ENCODE assay signal across 12 cellular contexts in the genomic region with DNA sequence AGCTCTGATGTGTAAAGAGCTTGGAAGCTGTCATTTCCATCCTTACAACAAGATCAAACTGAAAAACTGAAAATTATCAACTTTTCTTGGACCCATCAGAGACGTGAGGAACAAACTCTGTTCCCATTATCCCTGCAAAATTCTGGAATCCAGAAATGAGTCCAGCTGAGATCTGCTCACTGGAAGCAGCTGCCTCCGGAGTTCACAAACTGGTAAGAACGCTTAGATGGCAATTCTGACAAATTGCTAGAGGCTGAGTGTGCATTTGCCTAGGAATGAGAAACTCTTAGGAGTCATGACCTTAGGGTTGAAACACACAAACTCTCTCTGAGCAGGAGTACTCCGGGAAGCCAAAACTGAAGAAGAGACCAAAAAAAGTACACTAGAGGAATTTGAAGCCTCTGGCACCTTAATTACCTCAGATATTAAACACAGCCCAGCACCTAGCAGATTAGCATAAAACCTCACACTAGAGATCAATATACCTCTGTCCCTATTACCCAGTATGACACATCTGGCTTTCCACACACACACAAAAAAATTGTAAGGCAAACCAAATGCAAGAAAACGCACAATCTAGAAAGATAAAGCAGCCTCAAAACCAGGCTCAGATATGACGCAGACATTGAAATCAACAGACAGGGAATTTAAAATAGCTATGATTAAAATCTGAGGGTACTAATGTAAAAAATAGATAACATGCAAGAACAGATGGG.
DNase-seq lines count a peak whose midpoint lies in the region; ATAC-seq, FAIRE-seq and TF ChIP-seq lines count a peak whose summit lies in the region.
"Had no signal": no experiment of that assay in that cellular context is flagged by ENCODE, and none has a peak within 500 bp of the region (broad histone marks: within the 10 kb centered on the region; RNA-seq: fewer than 3 reads in every experiment).

No MANE protein-coding gene starts in this region.

- FAIRE-seq in HepG2 (lab: Jason Lieb, UNC) = no peak

- no peak overlapping the region for H3K4me3 ChIP-seq in liver (ENCODE audit: low read depth in 1 of 3, low read length in 3 of 3)
- no peak overlapping the region for H3K4me3 ChIP-seq in HepG2 (replicated peaks in 1 of 3; ENCODE audit: insufficient read depth in 1 of 3, low read depth in 2 of 3, low read length in 3 of 3)
- no peak overlapping the region for H3K4me3 ChIP-seq in brain microvascular endothelial cell (ENCODE audit: low read depth, low read length)
- H3K4me3 ChIP-seq: SJCRH30 had no signal

- H3K27me3 ChIP-seq in liver (ENCODE audit: control insufficient read depth in 4 of 4, insufficient read depth in 4 of 4, low read length in 3 of 4) (no peaks in the 10 kb centered on the region), HepG2 (ENCODE audit: control insufficient read depth in 1 of 2, insufficient read depth in 2 of 2, low read length in 2 of 2) (no peaks in the 10 kb centered on the region), brain microvascular endothelial cell (replicated peaks) (no peaks in the 10 kb centered on the region)
- H3K27me3 ChIP-seq: SJCRH30 had no signal

- in situ Hi-C loops in HepG2 (cut with HindIII; ENCODE audit: extremely low pct_ligation_motif_present, low pct_unique_long_range_greater_than_20kb) = no loop called here
- in situ Hi-C loops in brain microvascular endothelial cell (cut with HindIII; ENCODE audit: low pct_ligation_motif_present, low sequenced_read_pairs) = no loop called here

- H3K36me3 ChIP-seq in liver (ENCODE audit: control insufficient read depth in 4 of 4, insufficient read depth in 3 of 4, low read depth in 1 of 4, low read length in 3 of 4) (no peaks in the 10 kb centered on the region), HepG2 (replicated peaks in 1 of 2; ENCODE audit: control insufficient read depth in 1 of 2, insufficient read depth in 2 of 2, low read length in 2 of 2) (no peaks in the 10 kb centered on the region), brain microvascular endothelial cell (replicated peaks) (no peaks in the 10 kb centered on the region)
- H3K36me3 ChIP-seq: SJCRH30 had no signal

- TF ChIP-seq RAD21 in liver (IDR thresholded peaks at IDR 0.05) = peak in 1 of 2 donors; percentile 48
- TF ChIP-seq RAD21 in HepG2 (CRISPR knock-in tag; IDR thresholded peaks at IDR 0.05) = no peak

- H3K4me1 ChIP-seq in liver (ENCODE audit: control insufficient read depth in 4 of 4, insufficient read depth in 4 of 4, low read length in 3 of 4) (peaks cover 0 to 15% (median 11%) of the 10 kb centered on the region in 4 donors), HepG2 (ENCODE audit: insufficient read depth, low read length) (no peaks in the 10 kb centered on the region)
- H3K4me1 ChIP-seq: SJCRH30 had no signal

- TF ChIP-seq POLR2A in HepG2 (IDR thresholded peaks at IDR 0.05; ENCODE audit: insufficient read depth in 1 of 2, low read depth in 2 of 2, low read length in 2 of 2) = no peak

- H3K27ac ChIP-seq in liver (ENCODE audit: low read depth in 1 of 2, low read length in 2 of 2) = peak overlapping the region in 1 of 2 donors; percentile 4
- no peak overlapping the region for H3K27ac ChIP-seq in HepG2 (ENCODE audit: extremely low read length, insufficient read depth, low read length)
- peak overlapping the region; percentile 88 for H3K27ac ChIP-seq in brain microvascular endothelial cell
- H3K27ac ChIP-seq: SJCRH30 had no signal

- CTCF ChIA-PET in HepG2 (lab: Yijun Ruan, JAX; ENCODE audit: low intra/inter-chr PET ratio, low total read pairs) = no interaction called here

- no peak overlapping the region for H3K4me2 ChIP-seq in HepG2 (ENCODE audit: low read depth, low read length)

- ATAC-seq in HepG2 (no peak), HG03469 (IDR thresholded peaks at IDR 0.05; ENCODE audit: unreplicated experiment) (no peak)
- ATAC-seq: activated CD8-positive, alpha-beta T cell treated with anti-CD3 and anti-CD28 coated beads for 36 hours; left colon had no signal

- DNase-seq in HepG2 (ENCODE audit: low spot score) (no peak), brain microvascular endothelial cell (peak; percentile 86), kidney tubule cell (ENCODE audit: low spot score) (peak; percentile 81), retina (no peak), AML-193 (lab: John Stamatoyannopoulos, UW) (no peak)
- DNase-seq in stimulated activated CD8-positive, alpha-beta memory T cell treated with anti-CD3 and anti-CD28 coated beads, Interleukin-4, amount 100 ng/mL, for 48 hours = no peak
- DNase-seq: activated CD8-positive, alpha-beta T cell treated with anti-CD3 and anti-CD28 coated beads for 36 hours; left colon; NCI-H345; SJCRH30 had no signal

- POLR2A ChIA-PET in HepG2 (lab: Yijun Ruan, JAX) = no interaction called here

- no peaks in the 10 kb centered on the region for H3K79me2 ChIP-seq in HepG2 (ENCODE audit: insufficient read depth, low read length)

- intact Hi-C loops in HepG2 (cut with micrococcal nuclease; ENCODE audit: unreplicated experiment) = no loop called here

- no peak for TF ChIP-seq EP300 in HepG2 (IDR thresholded peaks at IDR 0.05; ENCODE audit: low read depth in 2 of 2, low read length in 2 of 2)
- TF ChIP-seq EP300 in HepG2 (CRISPR knock-in tag; IDR thresholded peaks at IDR 0.05; ENCODE audit: borderline replicate concordance) = no peak

- no peak overlapping the region for H2AFZ ChIP-seq in HepG2 (ENCODE audit: low read length)

- no peaks in the 10 kb centered on the region for H3K9me3 ChIP-seq in liver (ENCODE audit: control insufficient read depth in 4 of 4, low read length in 3 of 4)
- no peaks in the 10 kb centered on the region for H3K9me3 ChIP-seq in HepG2 (ENCODE audit: low read length)
- H3K9me3 ChIP-seq: SJCRH30 had no signal

- no peaks in the 10 kb centered on the region for H4K20me1 ChIP-seq in HepG2 (ENCODE audit: insufficient read depth, low read length)

- no TSS peak for BruUV-seq in HepG2 (replicated peaks; lab: Mats Ljungman, UMichigan)

- 58% methylated on average over 6 of the region's 6 CpGs for WGBS in liver
- WGBS in HepG2 (ENCODE audit: low lambda C conversion rate) = 22% methylated on average over 6 of the region's 6 CpGs

- H3K9ac ChIP-seq in liver (ENCODE audit: low read depth in 1 of 2, low read length in 2 of 2) = peak overlapping the region in 1 of 2 donors; percentile 48
- no peak overlapping the region for H3K9ac ChIP-seq in HepG2 (ENCODE audit: insufficient read depth, low read depth, low read length)

- TF ChIP-seq CTCF in liver (IDR thresholded peaks at IDR 0.05; ENCODE audit: low read depth, low read length, missing input control) = no peak
- TF ChIP-seq CTCF in HepG2 (CRISPR knock-in tag; IDR thresholded peaks at IDR 0.05) = no peak
- no peak for TF ChIP-seq CTCF in brain microvascular endothelial cell (IDR thresholded peaks at IDR 0.05; ENCODE audit: low read depth, low read length, missing control alignments)

TF ChIP-seq in liver, 16 proteins besides CTCF, POLR2A, EP300 and RAD21:
- TF ChIP-seq HNF4G (IDR thresholded peaks at IDR 0.05) = no peak
- peak; percentile 63 for TF ChIP-seq NR2F2 (IDR thresholded peaks at IDR 0.05)
- TF ChIP-seq SP1 (IDR thresholded peaks at IDR 0.05) = peak; percentile 15
- no peak for TF ChIP-seq FOXA1 (IDR thresholded peaks at IDR 0.05)
- no peak for TF ChIP-seq EGR1 (IDR thresholded peaks at IDR 0.05; ENCODE audit: low read depth in 2 of 2)
- TF ChIP-seq, protein P1, sequence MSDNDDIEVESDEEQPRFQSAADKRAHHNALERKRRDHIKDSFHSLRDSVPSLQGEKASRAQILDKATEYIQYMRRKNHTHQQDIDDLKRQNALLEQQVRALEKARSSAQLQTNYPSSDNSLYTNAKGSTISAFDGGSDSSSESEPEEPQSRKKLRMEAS (IDR thresholded peaks at IDR 0.05) = no peak
- TF ChIP-seq RXRA (IDR thresholded peaks at IDR 0.05) = peak; percentile 39 to 41
TF ChIP-seq in liver: peak in this region for 3.

TF ChIP-seq in HepG2, 621 proteins besides CTCF, POLR2A, EP300 and RAD21:
- peak in 1 of 2 experiments; percentile 26; a peak in 1 of 4 replicates for TF ChIP-seq MAFK (conservative IDR thresholded peaks at IDR 0.05 in 1 of 2, IDR thresholded peaks at IDR 0.05 in 1 of 2; ENCODE audit: low read length in 2 of 2)
- TF ChIP-seq TRIM24 (CRISPR knock-in tag; IDR thresholded peaks at IDR 0.05) = no peak
TF ChIP-seq in HepG2: peak in this region for 1.

Comparison
In these comparisons a context has a peak if more than half of its experiments do, and no peak if none do; other contexts are left out.
1. DNase-seq: peak in brain microvascular endothelial cell (single experiment) and kidney tubule cell (single experiment); none in HepG2 (single experiment), stimulated activated CD8-positive, alpha-beta memory T cell treated with anti-CD3 and anti-CD28 coated beads, Interleukin-4, amount 100 ng/mL, for 48 hours (single experiment), retina (single experiment) and AML-193 (0 of 2).